Comparison of ENCODE assay signal across 8 cellular contexts in genomic region chr2:215982465-215982875, GRCh38. TPM values are rescaled to one million over a fixed set of nuclear protein-coding genes. Genes with fewer than 3 reads are reported as not detected.
DNase-seq lines count a peak whose midpoint lies in the region; ATAC-seq and TF ChIP-seq lines count a peak whose summit lies in the region.

No MANE protein-coding gene starts in this region.

- H3K4me3 Mint-ChIP-seq in nephron progenitor cell = no peak overlapping the region
- no peak overlapping the region for H3K4me3 Mint-ChIP-seq in CD8-positive, alpha-beta T cell

- peak; percentile 74 for ATAC-seq in GM19455 (IDR thresholded peaks at IDR 0.05; ENCODE audit: unreplicated experiment)
- ATAC-seq in GM18519 (IDR thresholded peaks at IDR 0.05; ENCODE audit: low FRiP score, unreplicated experiment) = no peak
- ATAC-seq in CD8-positive, alpha-beta T cell = no peak

- no peak overlapping the region for H3K27ac ChIP-seq in CD8-positive, alpha-beta T cell (ENCODE audit: low read depth, low read length)

- peaks cover 59% of the 10 kb centered on the region for H3K36me3 Mint-ChIP-seq in nephron progenitor cell (ENCODE audit: low read depth)
- peaks cover 43% of the 10 kb centered on the region for H3K36me3 Mint-ChIP-seq in CD8-positive, alpha-beta T cell

- H3K4me1 Mint-ChIP-seq in nephron progenitor cell = no peaks in the 10 kb centered on the region
- peaks cover 16% of the 10 kb centered on the region for H3K4me1 Mint-ChIP-seq in CD8-positive, alpha-beta T cell (ENCODE audit: low read depth)

- no peaks in the 10 kb centered on the region for H3K27me3 ChIP-seq in CD8-positive, alpha-beta T cell (ENCODE audit: insufficient read depth, low read length)

- no peaks in the 10 kb centered on the region for H3K4me1 ChIP-seq in CD8-positive, alpha-beta T cell (ENCODE audit: insufficient read depth, low read length)

- TF ChIP-seq CTCF in epithelial cell of proximal tubule (conservative IDR thresholded peaks at IDR 0.05; ENCODE audit: low read depth, low read length) (no peak), nephron progenitor cell (IDR thresholded peaks at IDR 0.05) (no peak)
- TF ChIP-seq CTCF in CD8-positive, alpha-beta T cell (IDR thresholded peaks at IDR 0.05) = no peak

- H3K36me3 ChIP-seq in CD8-positive, alpha-beta T cell (ENCODE audit: insufficient read depth, low read length) = no peaks in the 10 kb centered on the region

- no peaks in the 10 kb centered on the region for H3K9me3 ChIP-seq in CD8-positive, alpha-beta T cell (ENCODE audit: low read length)

- no peak overlapping the region for H3K4me3 ChIP-seq in epithelial cell of proximal tubule (ENCODE audit: low read depth, low read length)
- H3K4me3 ChIP-seq in CD8-positive, alpha-beta T cell (ENCODE audit: low read depth, low read length) = no peak overlapping the region

- peaks cover 38% of the 10 kb centered on the region for H3K9me3 Mint-ChIP-seq in nephron progenitor cell
- peaks cover 3% of the 10 kb centered on the region for H3K9me3 Mint-ChIP-seq in CD8-positive, alpha-beta T cell

- H3K27me3 Mint-ChIP-seq in nephron progenitor cell (ENCODE audit: low read depth, poor library complexity) = peaks cover 4% of the 10 kb centered on the region
- H3K27me3 Mint-ChIP-seq in CD8-positive, alpha-beta T cell (ENCODE audit: low read depth) = no peaks in the 10 kb centered on the region

- CTCF ChIA-PET in CD8-positive, alpha-beta T cell (lab: Charles Lee) = no interaction called here

- intact Hi-C loops in CD8-positive, alpha-beta T cell (cut with DNase I, micrococcal nuclease) = no loop called here

- POLR2A ChIA-PET in CD8-positive, alpha-beta T cell (lab: Charles Lee) = no interaction called here

- no peak overlapping the region for H3K27ac Mint-ChIP-seq in nephron progenitor cell
- no peak overlapping the region for H3K27ac Mint-ChIP-seq in CD8-positive, alpha-beta T cell

- peak; percentile 68 for DNase-seq in COLO668 (lab: John Stamatoyannopoulos, UW; ENCODE audit: unreplicated experiment)
- peak; percentile 96 for DNase-seq in HPDE6-E6E7 (ENCODE audit: extremely low spot score)
- peak; percentile 52 for DNase-seq in epithelial cell of proximal tubule (ENCODE audit: low read depth)
- no peak for DNase-seq in NCI-H748 (lab: John Stamatoyannopoulos, UW; ENCODE audit: unreplicated experiment)
- no peak for DNase-seq in nephron progenitor cell
- DNase-seq in CD8-positive, alpha-beta T cell = no peak

RNA-seq across cellular contexts. Expression of gene MREG, which starts 30.9 kb away (rescaled TPM):
- total RNA-seq in epithelial cell of proximal tubule = 12.7 and 22.1 TPM in 2 replicates
- total RNA-seq in CD8-positive, alpha-beta T cell = 1 to 10 TPM; 3.2 to 3.6 TPM

Comparison
In these comparisons a context has a peak if more than half of its experiments do, and no peak if none do; other contexts are left out.
1. DNase-seq: peak in COLO668 (single experiment), HPDE6-E6E7 (single experiment) and epithelial cell of proximal tubule (single experiment); none in NCI-H748 (single experiment), nephron progenitor cell (single experiment) and CD8-positive, alpha-beta T cell (0 of 7).